ENCODE assay signal across 1 cellular context in the genomic region with DNA sequence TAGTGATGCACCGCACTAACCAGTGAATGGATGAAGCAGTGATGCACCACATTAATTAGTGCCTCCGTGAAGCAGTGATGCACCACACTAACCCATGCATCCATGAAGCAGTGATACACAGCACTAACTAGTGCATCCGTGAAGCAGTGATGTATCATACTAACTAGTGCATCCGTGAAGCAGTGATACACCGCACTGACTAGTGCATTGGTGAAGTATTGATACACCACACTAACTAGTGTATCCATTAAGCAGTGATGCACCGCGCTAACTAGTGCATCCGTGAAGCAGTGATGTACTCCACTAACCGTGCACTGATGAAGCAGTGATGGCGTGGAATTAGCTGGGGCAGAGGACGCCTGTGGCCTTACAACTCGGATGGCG.
TF ChIP-seq lines count a peak whose summit lies in the region.

No MANE protein-coding gene starts in this region.

TF ChIP-seq in SK-N-SH treated with all-trans-retinoic acid at 6 μM for 48 hours, 23 proteins besides CTCF, POLR2A, EP300 and RAD21 (continued from another document):
- TF ChIP-seq, protein P1, sequence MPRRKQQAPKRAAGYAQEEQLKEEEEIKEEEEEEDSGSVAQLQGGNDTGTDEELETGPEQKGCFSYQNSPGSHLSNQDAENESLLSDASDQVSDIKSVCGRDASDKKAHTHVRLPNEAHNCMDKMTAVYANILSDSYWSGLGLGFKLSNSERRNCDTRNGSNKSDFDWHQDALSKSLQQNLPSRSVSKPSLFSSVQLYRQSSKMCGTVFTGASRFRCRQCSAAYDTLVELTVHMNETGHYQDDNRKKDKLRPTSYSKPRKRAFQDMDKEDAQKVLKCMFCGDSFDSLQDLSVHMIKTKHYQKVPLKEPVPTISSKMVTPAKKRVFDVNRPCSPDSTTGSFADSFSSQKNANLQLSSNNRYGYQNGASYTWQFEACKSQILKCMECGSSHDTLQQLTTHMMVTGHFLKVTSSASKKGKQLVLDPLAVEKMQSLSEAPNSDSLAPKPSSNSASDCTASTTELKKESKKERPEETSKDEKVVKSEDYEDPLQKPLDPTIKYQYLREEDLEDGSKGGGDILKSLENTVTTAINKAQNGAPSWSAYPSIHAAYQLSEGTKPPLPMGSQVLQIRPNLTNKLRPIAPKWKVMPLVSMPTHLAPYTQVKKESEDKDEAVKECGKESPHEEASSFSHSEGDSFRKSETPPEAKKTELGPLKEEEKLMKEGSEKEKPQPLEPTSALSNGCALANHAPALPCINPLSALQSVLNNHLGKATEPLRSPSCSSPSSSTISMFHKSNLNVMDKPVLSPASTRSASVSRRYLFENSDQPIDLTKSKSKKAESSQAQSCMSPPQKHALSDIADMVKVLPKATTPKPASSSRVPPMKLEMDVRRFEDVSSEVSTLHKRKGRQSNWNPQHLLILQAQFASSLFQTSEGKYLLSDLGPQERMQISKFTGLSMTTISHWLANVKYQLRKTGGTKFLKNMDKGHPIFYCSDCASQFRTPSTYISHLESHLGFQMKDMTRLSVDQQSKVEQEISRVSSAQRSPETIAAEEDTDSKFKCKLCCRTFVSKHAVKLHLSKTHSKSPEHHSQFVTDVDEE (CRISPR knock-in tag; IDR thresholded peaks at IDR 0.05) = no peak
